1 cellular context compared by ENCODE assay signal in the genomic region with DNA sequence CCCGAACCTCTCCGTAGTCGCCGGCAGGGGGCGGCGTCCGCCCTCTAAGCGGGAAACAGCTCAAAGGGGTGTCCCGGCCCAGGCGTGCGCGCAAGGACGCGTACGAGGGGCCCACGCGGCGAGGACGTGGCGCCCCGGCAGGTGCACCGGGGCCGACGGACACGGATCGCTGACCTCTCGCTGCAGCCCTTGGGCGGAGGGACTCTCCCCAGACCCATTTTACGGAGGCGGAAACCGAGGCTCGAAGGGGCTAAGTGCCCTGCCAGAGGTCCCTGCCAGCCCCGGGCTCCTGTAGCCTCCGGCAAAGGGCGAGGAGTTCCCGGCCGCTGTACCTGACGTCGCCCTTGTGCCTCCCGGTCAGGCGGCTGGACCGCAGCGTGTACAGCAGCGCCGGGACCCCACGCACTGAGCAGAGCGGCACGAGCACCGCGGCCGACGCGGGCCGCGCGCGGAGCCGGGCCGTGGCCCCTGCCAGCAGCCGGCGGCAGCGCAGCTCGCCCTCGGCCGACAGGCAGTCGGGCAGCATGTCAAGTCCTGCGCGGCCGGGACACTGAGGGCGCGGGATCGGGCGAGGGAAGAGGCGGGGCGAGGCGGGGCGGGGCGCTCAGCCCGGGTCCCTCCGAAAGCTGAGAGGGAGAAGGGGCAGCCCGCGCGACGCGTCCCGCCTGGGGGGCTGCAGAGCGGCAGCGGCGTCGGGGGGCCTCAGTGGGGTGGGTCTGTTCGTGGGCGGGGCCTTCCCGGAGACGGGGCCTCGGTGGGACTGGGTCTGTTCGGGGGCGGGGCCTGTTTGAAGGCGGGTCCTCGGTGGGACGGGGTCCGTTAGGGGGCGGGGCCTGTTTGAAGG.
A peak's percentile ranks its signal among the peaks of the same experiment; 100 is the strongest.
TF ChIP-seq lines count a peak whose summit lies in the region.

TSS of gene NUDT8 (minus strand) at position 552 of the 844 bp plus-strand sequence. CDS start at position 526, 26 bp downstream.

TF ChIP-seq in SK-N-SH, 30 proteins besides CTCF, POLR2A, EP300 and RAD21 (continued from another document):
- TF ChIP-seq GATA2 (CRISPR knock-in tag; IDR thresholded peaks at IDR 0.05), result no peak
- TF ChIP-seq POLR2AphosphoS5 (IDR thresholded peaks at IDR 0.05; ENCODE audit: low read depth, low read length), result no peak
- TF ChIP-seq FOXM1 (IDR thresholded peaks at IDR 0.05; ENCODE audit: low read depth), result 0 out of 2 replicates have a peak, but pooled peaks have one; percentile 30
- TF ChIP-seq, protein P1, sequence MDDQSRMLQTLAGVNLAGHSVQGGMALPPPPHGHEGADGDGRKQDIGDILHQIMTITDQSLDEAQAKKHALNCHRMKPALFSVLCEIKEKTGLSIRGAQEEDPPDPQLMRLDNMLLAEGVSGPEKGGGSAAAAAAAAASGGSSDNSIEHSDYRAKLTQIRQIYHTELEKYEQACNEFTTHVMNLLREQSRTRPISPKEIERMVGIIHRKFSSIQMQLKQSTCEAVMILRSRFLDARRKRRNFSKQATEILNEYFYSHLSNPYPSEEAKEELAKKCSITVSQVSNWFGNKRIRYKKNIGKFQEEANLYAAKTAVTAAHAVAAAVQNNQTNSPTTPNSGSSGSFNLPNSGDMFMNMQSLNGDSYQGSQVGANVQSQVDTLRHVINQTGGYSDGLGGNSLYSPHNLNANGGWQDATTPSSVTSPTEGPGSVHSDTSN (IDR thresholded peaks at IDR 0.05), result no peak
- no peak for TF ChIP-seq ELF1 (IDR thresholded peaks at IDR 0.05)
- no peak for TF ChIP-seq RCOR1 (IDR thresholded peaks at IDR 0.05; ENCODE audit: low read length)
- no peak for TF ChIP-seq CHD2 (IDR thresholded peaks at IDR 0.05; ENCODE audit: low read length, partially characterized antibody)
- TF ChIP-seq TAF1 (IDR thresholded peaks at IDR 0.05; ENCODE audit: borderline replicate concordance, low read depth, low read length), result no peak
- peak; percentile 65 for TF ChIP-seq SMC3 (IDR thresholded peaks at IDR 0.05; ENCODE audit: low read depth, low read length)
- TF ChIP-seq, protein P2, sequence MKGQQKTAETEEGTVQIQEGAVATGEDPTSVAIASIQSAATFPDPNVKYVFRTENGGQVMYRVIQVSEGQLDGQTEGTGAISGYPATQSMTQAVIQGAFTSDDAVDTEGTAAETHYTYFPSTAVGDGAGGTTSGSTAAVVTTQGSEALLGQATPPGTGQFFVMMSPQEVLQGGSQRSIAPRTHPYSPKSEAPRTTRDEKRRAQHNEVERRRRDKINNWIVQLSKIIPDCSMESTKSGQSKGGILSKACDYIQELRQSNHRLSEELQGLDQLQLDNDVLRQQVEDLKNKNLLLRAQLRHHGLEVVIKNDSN (IDR thresholded peaks at IDR 0.05; ENCODE audit: borderline replicate concordance, low read depth), result peak; percentile 9; the same call in 1 of the 2 replicates
- no peak; the same call in 1 of the 2 replicates for TF ChIP-seq GABPA (IDR thresholded peaks at IDR 0.05; ENCODE audit: low read depth)
- no peak for TF ChIP-seq NFIC (IDR thresholded peaks at IDR 0.05; ENCODE audit: borderline replicate concordance)
- TF ChIP-seq TCF12 (IDR thresholded peaks at IDR 0.05), result no peak
- TF ChIP-seq IRF3 (IDR thresholded peaks at IDR 0.05; ENCODE audit: low read depth, low read length), result no peak
- TF ChIP-seq, protein P3, sequence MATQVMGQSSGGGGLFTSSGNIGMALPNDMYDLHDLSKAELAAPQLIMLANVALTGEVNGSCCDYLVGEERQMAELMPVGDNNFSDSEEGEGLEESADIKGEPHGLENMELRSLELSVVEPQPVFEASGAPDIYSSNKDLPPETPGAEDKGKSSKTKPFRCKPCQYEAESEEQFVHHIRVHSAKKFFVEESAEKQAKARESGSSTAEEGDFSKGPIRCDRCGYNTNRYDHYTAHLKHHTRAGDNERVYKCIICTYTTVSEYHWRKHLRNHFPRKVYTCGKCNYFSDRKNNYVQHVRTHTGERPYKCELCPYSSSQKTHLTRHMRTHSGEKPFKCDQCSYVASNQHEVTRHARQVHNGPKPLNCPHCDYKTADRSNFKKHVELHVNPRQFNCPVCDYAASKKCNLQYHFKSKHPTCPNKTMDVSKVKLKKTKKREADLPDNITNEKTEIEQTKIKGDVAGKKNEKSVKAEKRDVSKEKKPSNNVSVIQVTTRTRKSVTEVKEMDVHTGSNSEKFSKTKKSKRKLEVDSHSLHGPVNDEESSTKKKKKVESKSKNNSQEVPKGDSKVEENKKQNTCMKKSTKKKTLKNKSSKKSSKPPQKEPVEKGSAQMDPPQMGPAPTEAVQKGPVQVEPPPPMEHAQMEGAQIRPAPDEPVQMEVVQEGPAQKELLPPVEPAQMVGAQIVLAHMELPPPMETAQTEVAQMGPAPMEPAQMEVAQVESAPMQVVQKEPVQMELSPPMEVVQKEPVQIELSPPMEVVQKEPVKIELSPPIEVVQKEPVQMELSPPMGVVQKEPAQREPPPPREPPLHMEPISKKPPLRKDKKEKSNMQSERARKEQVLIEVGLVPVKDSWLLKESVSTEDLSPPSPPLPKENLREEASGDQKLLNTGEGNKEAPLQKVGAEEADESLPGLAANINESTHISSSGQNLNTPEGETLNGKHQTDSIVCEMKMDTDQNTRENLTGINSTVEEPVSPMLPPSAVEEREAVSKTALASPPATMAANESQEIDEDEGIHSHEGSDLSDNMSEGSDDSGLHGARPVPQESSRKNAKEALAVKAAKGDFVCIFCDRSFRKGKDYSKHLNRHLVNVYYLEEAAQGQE (IDR thresholded peaks at IDR 0.05; ENCODE audit: low read depth, low read length), result no peak
- TF ChIP-seq FOSL2 (IDR thresholded peaks at IDR 0.05; ENCODE audit: borderline replicate concordance, low read depth), result no peak
- no peak for TF ChIP-seq USF2 (IDR thresholded peaks at IDR 0.05; ENCODE audit: borderline replicate concordance, low read depth, low read length)
- TF ChIP-seq FOXJ3 (CRISPR knock-in tag; IDR thresholded peaks at IDR 0.05), result no peak
- TF ChIP-seq MXI1 (IDR thresholded peaks at IDR 0.05; ENCODE audit: low read depth, low read length), result peak; percentile 30; the same call in 1 of the 2 replicates
